9 cellular contexts compared by ENCODE assay signal in the genomic region with DNA sequence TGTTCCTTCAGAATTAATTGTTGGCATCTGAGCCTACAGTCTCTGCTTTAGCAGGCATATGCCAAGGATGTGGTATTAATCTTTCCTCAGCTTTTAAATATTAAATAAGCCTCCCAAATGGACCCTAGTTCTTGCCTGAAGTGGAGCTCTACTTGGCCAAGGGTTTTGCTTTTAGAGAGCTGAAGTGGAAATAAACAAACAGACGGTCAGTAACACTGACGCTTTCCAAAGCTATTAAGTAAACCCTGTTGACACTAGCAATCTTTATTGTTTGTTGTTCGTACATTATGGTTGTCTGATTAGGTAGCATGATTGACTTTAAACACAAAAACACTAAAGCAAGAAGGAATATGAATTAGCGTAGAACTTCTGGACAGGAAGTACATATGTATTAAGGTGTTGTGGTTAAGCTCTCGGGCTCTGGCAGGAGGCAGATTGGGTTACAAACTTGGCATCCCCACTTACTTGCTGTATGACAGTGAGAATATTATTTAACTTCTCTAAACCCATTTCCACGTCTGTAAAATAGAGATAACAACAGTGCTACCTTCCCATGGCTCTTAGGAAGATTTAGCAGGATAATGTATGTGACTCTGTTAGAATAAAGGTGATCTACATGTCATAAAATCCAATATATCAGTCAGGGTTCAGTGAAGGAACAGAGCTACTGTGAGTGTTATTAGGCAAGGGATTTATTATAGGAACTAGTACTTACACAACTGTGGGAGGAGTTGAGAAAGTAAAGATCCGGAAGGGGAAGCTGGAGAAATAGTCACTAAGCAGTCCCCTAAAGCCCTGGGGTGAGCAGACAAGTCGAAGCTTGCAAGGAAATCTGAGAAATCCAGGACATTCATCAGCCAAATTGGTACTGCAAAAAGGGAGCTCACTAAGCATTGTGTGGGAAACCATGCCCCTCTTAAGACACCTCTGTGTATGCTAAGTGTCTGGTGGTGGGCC.
DNase-seq lines count a peak whose midpoint lies in the region; ATAC-seq and TF ChIP-seq lines count a peak whose summit lies in the region.
"Had no signal": no experiment of that assay in that cellular context is flagged by ENCODE, and none has a peak within 500 bp of the region (broad histone marks: within the 10 kb centered on the region; RNA-seq: fewer than 3 reads in every experiment).

No MANE protein-coding gene starts in this region.

- TF ChIP-seq CTCF in Peyer's patch (IDR thresholded peaks at IDR 0.05) (no peak), hepatocyte (IDR thresholded peaks at IDR 0.05; ENCODE audit: poor library complexity) (no peak), endodermal cell (conservative IDR thresholded peaks at IDR 0.05) (no peak)

- H3K9me3 Mint-ChIP-seq in endodermal cell, result peaks cover 53% of the 10 kb centered on the region

- DNase-seq in Right ventricle myocardium superior (no peak), cardiac septum (ENCODE audit: low spot score) (no peak), Peyer's patch (no peak), hepatocyte (ENCODE audit: low spot score) (no peak), endodermal cell (no peak)

- H3K4me1 Mint-ChIP-seq in endodermal cell, result peaks cover 26% of the 10 kb centered on the region

- H3K27me3 ChIP-seq in Peyer's patch, result no peaks in the 10 kb centered on the region
- H3K27me3 ChIP-seq in hepatocyte, result no peaks in the 10 kb centered on the region
- no peaks in the 10 kb centered on the region for H3K27me3 ChIP-seq in endodermal cell (ENCODE audit: control insufficient read depth, insufficient read depth, low read length, poor library complexity, severe bottlenecking)

- no peak overlapping the region for H3K27ac Mint-ChIP-seq in endodermal cell

- ATAC-seq in Right ventricle myocardium superior (ENCODE audit: poor library complexity) (peak; percentile 75), GM21737 (IDR thresholded peaks at IDR 0.05; ENCODE audit: unreplicated experiment) (no peak), HG03097 (IDR thresholded peaks at IDR 0.05; ENCODE audit: low FRiP score, unreplicated experiment) (no peak)

- H2AFZ ChIP-seq in hepatocyte, result peak overlapping the region; percentile 45

- H3K79me2 ChIP-seq in hepatocyte, result no peaks in the 10 kb centered on the region

- H3K4me3 Mint-ChIP-seq in endodermal cell, result no peak overlapping the region

- no peak for TF ChIP-seq POLR2A in Peyer's patch (IDR thresholded peaks at IDR 0.05)

- H3K27ac ChIP-seq in Peyer's patch, result peak overlapping the region in 3 of 4 donors; percentile 5 to 36 (median 6)
- no peak overlapping the region for H3K27ac ChIP-seq in hepatocyte
- peak overlapping the region; percentile 60 for H3K27ac ChIP-seq in urinary bladder (ENCODE audit: low read depth)
- H3K27ac ChIP-seq in endodermal cell (ENCODE audit: low read depth, low read length), result no peak overlapping the region

- H4K20me1 ChIP-seq in hepatocyte (ENCODE audit: insufficient read depth, poor library complexity, severe bottlenecking), result no peaks in the 10 kb centered on the region

- H3K4me1 ChIP-seq in Peyer's patch, result no peaks in the 10 kb centered on the region
- no peaks in the 10 kb centered on the region for H3K4me1 ChIP-seq in hepatocyte (ENCODE audit: insufficient read depth)
- no peaks in the 10 kb centered on the region for H3K4me1 ChIP-seq in urinary bladder (ENCODE audit: insufficient read depth)
- no peaks in the 10 kb centered on the region for H3K4me1 ChIP-seq in endodermal cell (ENCODE audit: control insufficient read depth, insufficient read depth, low read length)

- peaks cover 23% of the 10 kb centered on the region for H3K27me3 Mint-ChIP-seq in endodermal cell (ENCODE audit: insufficient read depth)

- H3K4me3 ChIP-seq in Peyer's patch (no peak overlapping the region), hepatocyte (no peak overlapping the region), urinary bladder (ENCODE audit: low read depth, low read length) (no peak overlapping the region), endodermal cell (ENCODE audit: low read length) (no peak overlapping the region)
- H3K4me3 ChIP-seq: thoracic aorta had no signal

- intact Hi-C loops in Right ventricle myocardium superior (cut with DNase I) (no loop called here), cardiac septum (cut with DNase I) (no loop called here)

- H3K9me2 ChIP-seq in hepatocyte (replicated peaks; ENCODE audit: insufficient read depth), result no peaks in the 10 kb centered on the region

- no peak overlapping the region for H3K4me2 ChIP-seq in hepatocyte

- 41% methylated on average over 8 of the region's 8 CpGs for WGBS in hepatocyte (ENCODE audit: low lambda C conversion rate, missing lambda C conversion rate)
- WGBS in urinary bladder, result 35% methylated on average over 8 of the region's 8 CpGs
- 90 to 97% methylated on average over 3 to 8 of the region's 8 CpGs for WGBS in endodermal cell (ENCODE audit: insufficient coverage in 1 of 2, insufficient read length in 1 of 2), 2 experiments

- no peak overlapping the region for H3K9ac ChIP-seq in endodermal cell (ENCODE audit: extremely low read depth, low read length, poor library complexity, severe bottlenecking)

- no peaks in the 10 kb centered on the region for H3K36me3 ChIP-seq in Peyer's patch
- no peaks in the 10 kb centered on the region for H3K36me3 ChIP-seq in hepatocyte (replicated peaks; ENCODE audit: insufficient read depth, low read depth)
- no peaks in the 10 kb centered on the region for H3K36me3 ChIP-seq in urinary bladder (ENCODE audit: insufficient read depth)
- H3K36me3 ChIP-seq in endodermal cell (ENCODE audit: control insufficient read depth, insufficient read depth, low read length), result no peaks in the 10 kb centered on the region
- H3K36me3 ChIP-seq: thoracic aorta had no signal

- no peaks in the 10 kb centered on the region for H3K9me3 ChIP-seq in Peyer's patch
- no peaks in the 10 kb centered on the region for H3K9me3 ChIP-seq in hepatocyte (ENCODE audit: low read depth)
- peaks cover 35% of the 10 kb centered on the region for H3K9me3 ChIP-seq in endodermal cell (ENCODE audit: control insufficient read depth, low read length)
- H3K9me3 ChIP-seq: thoracic aorta had no signal

- H3K36me3 Mint-ChIP-seq in endodermal cell (ENCODE audit: low read depth), result peaks cover 19% of the 10 kb centered on the region

Comparison
In these comparisons a context has a peak if more than half of its experiments do, and no peak if none do; other contexts are left out.
1. H3K27ac ChIP-seq: peak in Peyer's patch (3 of 4) and urinary bladder (single experiment); none in hepatocyte (single experiment) and endodermal cell (single experiment).